Comparison of ENCODE assay signal across 24 cellular contexts in the genomic region with DNA sequence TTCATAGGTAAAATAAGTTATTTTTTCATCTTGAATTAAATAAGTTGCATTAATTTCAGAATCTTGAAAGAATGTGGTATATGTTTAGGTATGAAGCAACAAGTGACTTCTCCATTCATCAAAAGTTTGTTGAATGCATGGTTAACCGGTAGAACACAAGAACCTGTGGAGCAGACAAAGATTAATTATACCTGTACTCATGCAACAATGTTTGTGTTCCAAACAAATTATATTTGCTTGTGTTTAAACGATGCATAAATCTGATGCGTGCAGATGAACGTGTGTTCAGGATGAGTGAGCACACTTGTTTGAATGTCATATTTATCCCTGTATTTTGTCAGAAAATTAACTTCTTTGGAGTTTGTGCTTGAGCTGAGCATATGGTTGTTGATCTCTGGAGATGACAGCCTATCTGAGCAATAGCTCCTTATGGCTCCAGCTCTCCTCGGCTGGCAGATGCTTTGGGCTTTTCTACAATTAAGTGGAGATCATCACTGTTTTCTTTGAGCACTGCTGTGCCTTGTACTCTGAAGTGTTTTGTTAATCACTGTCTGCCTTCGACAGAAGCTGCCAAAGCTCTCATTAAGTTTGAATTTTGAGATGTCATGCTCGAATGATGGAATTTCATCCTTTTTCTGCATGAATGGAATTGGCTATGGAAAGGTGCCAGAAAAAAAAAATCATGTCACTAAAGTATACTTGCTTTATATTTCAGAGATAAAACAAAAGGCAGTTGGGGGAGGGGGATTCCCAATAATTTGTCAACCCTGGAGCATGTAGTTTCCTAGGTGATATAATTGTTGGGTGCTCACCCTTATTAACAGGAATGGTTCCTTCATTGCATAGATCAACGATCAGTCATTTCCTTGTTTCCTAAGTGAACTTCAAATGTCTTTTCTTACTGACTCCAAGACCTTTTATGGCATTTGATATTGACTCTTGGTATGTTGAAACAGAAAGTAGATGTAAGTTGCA.
DNase-seq lines count a peak whose midpoint lies in the region; ATAC-seq and TF ChIP-seq lines count a peak whose summit lies in the region.
"Had no signal": no experiment of that assay in that cellular context is flagged by ENCODE, and none has a peak within 500 bp of the region (broad histone marks: within the 10 kb centered on the region; RNA-seq: fewer than 3 reads in every experiment).

No MANE protein-coding gene starts in this region.

- no peak for TF ChIP-seq CTCF in neural cell (IDR thresholded peaks at IDR 0.05; ENCODE audit: poor library complexity, severe bottlenecking)

- H2AFZ ChIP-seq in neural cell (ENCODE audit: low read depth, low read length): no peak overlapping the region

- H3K27ac ChIP-seq in neural cell (ENCODE audit: low read length) (no peak overlapping the region), substantia nigra (ENCODE audit: low read depth, low read length, poor library complexity, severe bottlenecking) (no peak overlapping the region)
- H3K27ac ChIP-seq: HL-60, left ventricle myocardium inferior, psoas muscle, upper lobe of right lung had no signal

- no peaks in the 10 kb centered on the region for H4K20me1 ChIP-seq in neural cell (ENCODE audit: insufficient read depth)

- no peaks in the 10 kb centered on the region for H3K9me2 ChIP-seq in neural cell (ENCODE audit: insufficient read depth, low read length)

- no peaks in the 10 kb centered on the region for H3K9me3 ChIP-seq in neural cell (ENCODE audit: low read length)
- H3K9me3 ChIP-seq: psoas muscle, upper lobe of right lung had no signal

- H3K36me3 Mint-ChIP-seq in activated CD8-positive, alpha-beta T cell treated with anti-CD3 and anti-CD28 coated beads, Interleukin-2, amount 10 ng/mL, durations not matched to agents 7 days and 5 days (ENCODE audit: low read depth): no peaks in the 10 kb centered on the region
- H3K36me3 Mint-ChIP-seq: naive B cell had no signal

- no peak for ATAC-seq in activated CD8-positive, alpha-beta T cell treated with anti-CD3 and anti-CD28 coated beads, Interleukin-2, amount 10 ng/mL, durations not matched to agents 7 days and 5 days
- ATAC-seq: effector memory CD8-positive, alpha-beta T cell; psoas muscle; upper lobe of right lung had no signal

- H3K27me3 ChIP-seq in neural cell (ENCODE audit: insufficient read depth, low read depth, low read length): no peaks in the 10 kb centered on the region
- H3K27me3 ChIP-seq: upper lobe of right lung had no signal

- H3K9ac ChIP-seq in neural cell (ENCODE audit: low read length): no peak overlapping the region

- in situ Hi-C loops in ACHN (cut with HindIII; ENCODE audit: low pct_ligation_motif_present, low pct_unique_long_range_greater_than_20kb, low sequenced_read_pairs): no loop called here

- H3K27me3 Mint-ChIP-seq in activated CD8-positive, alpha-beta T cell treated with anti-CD3 and anti-CD28 coated beads, Interleukin-2, amount 10 ng/mL, durations not matched to agents 7 days and 5 days (ENCODE audit: low read depth): no peaks in the 10 kb centered on the region
- H3K27me3 Mint-ChIP-seq: effector memory CD8-positive, alpha-beta T cell; naive B cell; stimulated activated naive CD8-positive, alpha-beta T cell treated with anti-CD3 and anti-CD28 coated beads, Interleukin-15, Interleukin-2, amounts not matched to agents 100 ng/mL and 50 ng/mL, for 24 hours had no signal

- TF ChIP-seq EP300 in neural cell (conservative IDR thresholded peaks at IDR 0.05; ENCODE audit: poor library complexity, severe bottlenecking): peak; percentile 85

- no peak for TF ChIP-seq RAD21 in neural cell (conservative IDR thresholded peaks at IDR 0.05)

- H3F3A ChIP-seq in neural cell (ENCODE audit: insufficient read depth, low read length, poor library complexity, severe bottlenecking): peaks cover 4% of the 10 kb centered on the region

- CTCF ChIA-PET in activated CD8-positive, alpha-beta T cell treated with anti-CD3 and anti-CD28 coated beads, Interleukin-2, amount 10 ng/mL, durations not matched to agents 7 days and 5 days (lab: Charles Lee): no interaction called here

- H3K9me3 Mint-ChIP-seq in activated CD8-positive, alpha-beta T cell treated with anti-CD3 and anti-CD28 coated beads, Interleukin-2, amount 10 ng/mL, durations not matched to agents 7 days and 5 days (ENCODE audit: insufficient read depth): no peaks in the 10 kb centered on the region

- H3K4me3 ChIP-seq in neural cell (ENCODE audit: low read length): no peak overlapping the region
- H3K4me3 ChIP-seq: left ventricle myocardium inferior, psoas muscle, upper lobe of right lung had no signal

- no peaks in the 10 kb centered on the region for H3K36me3 ChIP-seq in neural cell (ENCODE audit: insufficient read depth, low read length)
- H3K36me3 ChIP-seq: left ventricle myocardium inferior, upper lobe of right lung had no signal

- POLR2A ChIA-PET in activated CD8-positive, alpha-beta T cell treated with anti-CD3 and anti-CD28 coated beads, Interleukin-2, amount 10 ng/mL, durations not matched to agents 7 days and 5 days (lab: Charles Lee): no interaction called here

- H3K27ac Mint-ChIP-seq in activated CD8-positive, alpha-beta T cell treated with anti-CD3 and anti-CD28 coated beads, Interleukin-2, amount 10 ng/mL, durations not matched to agents 7 days and 5 days: no peak overlapping the region
- H3K27ac Mint-ChIP-seq: effector memory CD8-positive, alpha-beta T cell; naive B cell; stimulated activated naive CD8-positive, alpha-beta T cell treated with anti-CD3 and anti-CD28 coated beads, Interleukin-15, Interleukin-2, amounts not matched to agents 100 ng/mL and 50 ng/mL, for 24 hours had no signal

- H3K4me1 Mint-ChIP-seq in activated CD8-positive, alpha-beta T cell treated with anti-CD3 and anti-CD28 coated beads, Interleukin-2, amount 10 ng/mL, durations not matched to agents 7 days and 5 days (ENCODE audit: low read depth): no peaks in the 10 kb centered on the region
- H3K4me1 Mint-ChIP-seq: naive B cell had no signal

- no peaks in the 10 kb centered on the region for H3K79me2 ChIP-seq in neural cell (replicated peaks; ENCODE audit: insufficient read depth, low read length)

- DNase-seq in NCI-H1092 treated with DMSO at 0.1 percent for 48 hours (lab: John Stamatoyannopoulos, UW) (peak; percentile 33), NCI-H1092 (lab: John Stamatoyannopoulos, UW) (no peak), NCI-H146 (lab: John Stamatoyannopoulos, UW) (peak; percentile 27), SHP77 treated with DMSO at 0.1 percent for 48 hours (lab: John Stamatoyannopoulos, UW) (peak; percentile 24), ACHN (no peak), substantia nigra (lab: John Stamatoyannopoulos, UW) (no peak)
- no peak for DNase-seq in activated CD8-positive, alpha-beta T cell treated with anti-CD3 and anti-CD28 coated beads, Interleukin-2, amount 10 ng/mL, durations not matched to agents 7 days and 5 days
- DNase-seq: 8988T; activated CD4-positive, CD25-positive, alpha-beta regulatory T cell; activated effector memory CD4-positive, alpha-beta T cell treated with anti-CD3 and anti-CD28 coated beads, Interleukin-2, amount 50 U/mL, for 16 hours; amniotic stem cell; C1 segment of cervical spinal cord; cerebellar nuclear complex; effector memory CD8-positive, alpha-beta T cell; KBM-7; left ventricle myocardium inferior; naive B cell; psoas muscle; Right ventricle myocardium superior; T-helper 2 cell; upper lobe of right lung had no signal

- no peak overlapping the region for H3K4me3 Mint-ChIP-seq in activated CD8-positive, alpha-beta T cell treated with anti-CD3 and anti-CD28 coated beads, Interleukin-2, amount 10 ng/mL, durations not matched to agents 7 days and 5 days
- H3K4me3 Mint-ChIP-seq: effector memory CD8-positive, alpha-beta T cell; naive B cell; stimulated activated naive CD8-positive, alpha-beta T cell treated with anti-CD3 and anti-CD28 coated beads, Interleukin-15, Interleukin-2, amounts not matched to agents 100 ng/mL and 50 ng/mL, for 24 hours had no signal

- H3K4me2 ChIP-seq in neural cell (ENCODE audit: low read length): no peak overlapping the region

TF ChIP-seq in neural cell, 6 proteins besides CTCF, POLR2A, EP300 and RAD21:
- peak; percentile 72 for TF ChIP-seq POLR2AphosphoS5 (IDR thresholded peaks at IDR 0.05)
- no peak for TF ChIP-seq TAF1 (IDR thresholded peaks at IDR 0.05; ENCODE audit: low read depth)

Comparison
In these comparisons a context has a peak if more than half of its experiments do, and no peak if none do; other contexts are left out.
1. DNase-seq: peak in NCI-H1092 treated with DMSO at 0.1 percent for 48 hours (single experiment), NCI-H146 (single experiment) and SHP77 treated with DMSO at 0.1 percent for 48 hours (single experiment); none in NCI-H1092 (single experiment), activated CD8-positive, alpha-beta T cell treated with anti-CD3 and anti-CD28 coated beads, Interleukin-2, amount 10 ng/mL, durations not matched to agents 7 days and 5 days (single experiment), ACHN (single experiment) and substantia nigra (0 of 49).